Comparison of ENCODE assay signal across 1 cellular context in the genomic region with DNA sequence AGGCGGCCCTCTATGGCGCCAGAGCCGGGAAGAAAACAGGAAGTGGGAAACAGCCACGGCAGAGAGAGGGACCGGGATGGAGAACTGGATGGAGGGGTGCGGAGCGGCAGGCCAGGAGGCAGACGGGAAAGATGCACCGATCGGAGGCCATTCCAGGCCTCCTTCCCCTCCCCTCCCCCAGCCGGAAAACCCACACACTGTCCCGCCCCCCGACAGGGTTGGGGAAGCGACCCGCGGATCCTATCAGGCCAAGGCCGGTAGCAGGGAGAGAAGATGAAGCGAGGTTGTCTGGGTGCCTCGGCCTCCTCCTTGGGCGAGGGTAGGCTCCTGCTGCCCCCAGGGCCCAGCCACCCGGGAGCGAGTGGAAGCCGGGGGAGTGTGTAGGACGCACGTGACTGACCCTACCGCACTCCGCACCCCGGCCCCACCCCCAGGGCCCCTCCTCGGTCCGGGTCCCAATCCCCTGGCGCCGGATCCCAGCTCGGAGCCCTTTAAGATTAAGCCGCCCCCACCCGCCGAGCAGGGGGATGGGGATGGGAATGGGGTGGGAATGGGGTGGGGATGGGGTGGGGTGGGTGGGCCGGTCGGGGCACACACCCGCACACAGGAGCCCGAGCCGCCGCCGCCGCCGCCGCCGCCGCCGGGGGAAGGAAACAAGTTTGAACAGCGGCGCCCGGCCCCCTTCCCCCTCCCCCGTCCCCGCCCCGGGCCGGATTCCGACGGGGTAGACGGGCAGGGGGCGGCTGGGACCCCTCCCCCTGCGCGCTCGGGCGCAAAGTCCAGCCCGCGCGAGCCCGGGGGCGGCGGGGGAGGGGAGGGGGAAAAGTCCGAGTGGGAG.
TF ChIP-seq lines count a peak whose summit lies in the region.

No MANE protein-coding gene starts in this region.

TF ChIP-seq in IMR-90, 13 proteins besides CTCF, POLR2A, EP300 and RAD21 (continued from another document):
- TF ChIP-seq, protein P1, sequence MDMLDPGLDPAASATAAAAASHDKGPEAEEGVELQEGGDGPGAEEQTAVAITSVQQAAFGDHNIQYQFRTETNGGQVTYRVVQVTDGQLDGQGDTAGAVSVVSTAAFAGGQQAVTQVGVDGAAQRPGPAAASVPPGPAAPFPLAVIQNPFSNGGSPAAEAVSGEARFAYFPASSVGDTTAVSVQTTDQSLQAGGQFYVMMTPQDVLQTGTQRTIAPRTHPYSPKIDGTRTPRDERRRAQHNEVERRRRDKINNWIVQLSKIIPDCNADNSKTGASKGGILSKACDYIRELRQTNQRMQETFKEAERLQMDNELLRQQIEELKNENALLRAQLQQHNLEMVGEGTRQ (IDR thresholded peaks at IDR 0.05; ENCODE audit: low read depth, low read length): peak; percentile 42; the same call in 1 of the 2 replicates
- TF ChIP-seq BHLHE40 (IDR thresholded peaks at IDR 0.05; ENCODE audit: low read depth, low read length) (peak; percentile 60), MAZ (IDR thresholded peaks at IDR 0.05; ENCODE audit: borderline replicate concordance, low read depth, low read length) (0 out of 2 replicates have a peak, but pooled peaks have one; percentile 21)
